Comparison of ENCODE assay signal across 9 cellular contexts in genomic region chrX:68599256-68600152, GRCh38. TPM values are rescaled to one million over a fixed set of nuclear protein-coding genes. Genes with fewer than 3 reads are reported as not detected.
A peak's percentile ranks its signal among the peaks of the same experiment; 100 is the strongest.
DNase-seq lines count a peak whose midpoint lies in the region; TF ChIP-seq lines count a peak whose summit lies in the region.
"Had no signal": no experiment of that assay in that cellular context is flagged by ENCODE, and none has a peak within 500 bp of the region (broad histone marks: within the 10 kb centered on the region; RNA-seq: fewer than 3 reads in every experiment).

No MANE protein-coding gene starts in this region.

- DNase-seq in GM10266 (ENCODE audit: extremely low spot score) (no peak), LNCaP clone FGC (ENCODE audit: low read depth) (no peak), endodermal cell (peak; percentile 49), NCI-H1417 (lab: John Stamatoyannopoulos, UW) (no peak), caudate nucleus (lab: John Stamatoyannopoulos, UW) (no peak), SK-N-DZ (ENCODE audit: low spot score) (no peak)
- DNase-seq: left cardiac atrium, NCI-H2171 treated with DMSO at 0.1 percent for 48 hours had no signal

- no peaks in the 10 kb centered on the region for H3K27me3 ChIP-seq in endodermal cell (ENCODE audit: control insufficient read depth, insufficient read depth, low read length, poor library complexity, severe bottlenecking)
- no peaks in the 10 kb centered on the region for H3K27me3 ChIP-seq in parathyroid adenoma (ENCODE audit: control insufficient read depth, insufficient read depth, low read length)

- H3K4me1 ChIP-seq in endodermal cell (ENCODE audit: control insufficient read depth, insufficient read depth, low read length) (no peaks in the 10 kb centered on the region), parathyroid adenoma (no peaks in the 10 kb centered on the region)

- H3K4me2 ChIP-seq in parathyroid adenoma (ENCODE audit: low read length) = no peak overlapping the region

- H3K4me1 Mint-ChIP-seq in endodermal cell = no peaks in the 10 kb centered on the region

- H3K9me3 Mint-ChIP-seq in endodermal cell = peaks cover 72% of the 10 kb centered on the region

- H3K36me3 Mint-ChIP-seq in endodermal cell (ENCODE audit: low read depth) = no peaks in the 10 kb centered on the region

- no peak overlapping the region for H3K9ac ChIP-seq in endodermal cell (ENCODE audit: extremely low read depth, low read length, poor library complexity, severe bottlenecking)
- no peak overlapping the region for H3K9ac ChIP-seq in parathyroid adenoma

- TF ChIP-seq CTCF in GM10266 (IDR thresholded peaks at IDR 0.05; ENCODE audit: control insufficient read depth, insufficient read depth, low read depth, missing control alignments) = peak; percentile 23
- peak; percentile 28 for TF ChIP-seq CTCF in LNCaP clone FGC (IDR thresholded peaks at IDR 0.05; ENCODE audit: control insufficient read depth, extremely low read depth, insufficient read depth)
- peak; percentile 76 for TF ChIP-seq CTCF in endodermal cell (conservative IDR thresholded peaks at IDR 0.05)
- peak; percentile 16 for TF ChIP-seq CTCF in parathyroid adenoma (IDR thresholded peaks at IDR 0.05)

- H3K27ac ChIP-seq in endodermal cell (ENCODE audit: low read depth, low read length) (no peak overlapping the region), parathyroid adenoma (no peak overlapping the region), caudate nucleus (ENCODE audit: low read depth, low read length) (no peak overlapping the region)

- H3K4me3 Mint-ChIP-seq in endodermal cell = no peak overlapping the region

- H3K4me3 ChIP-seq in LNCaP clone FGC (ENCODE audit: low read depth, low read length) (no peak overlapping the region), endodermal cell (ENCODE audit: low read length) (no peak overlapping the region), parathyroid adenoma (ENCODE audit: low read depth, low read length) (no peak overlapping the region)

- H3K9me3 ChIP-seq in endodermal cell (ENCODE audit: control insufficient read depth, low read length) (no peaks in the 10 kb centered on the region), parathyroid adenoma (ENCODE audit: control insufficient read depth, low read length) (no peaks in the 10 kb centered on the region)

- H3K27me3 Mint-ChIP-seq in endodermal cell (ENCODE audit: insufficient read depth) = no peaks in the 10 kb centered on the region

- H3K79me2 ChIP-seq in parathyroid adenoma = no peaks in the 10 kb centered on the region

- no peak overlapping the region for H3K27ac Mint-ChIP-seq in endodermal cell

- H2AFZ ChIP-seq in parathyroid adenoma = no peak overlapping the region

- WGBS in endodermal cell (ENCODE audit: insufficient coverage in 1 of 2, insufficient read length in 1 of 2), 2 experiments = 76 to 100% methylated on average over 1 to 3 of the region's 3 CpGs

- H3K36me3 ChIP-seq in endodermal cell (ENCODE audit: control insufficient read depth, insufficient read depth, low read length) (no peaks in the 10 kb centered on the region), parathyroid adenoma (ENCODE audit: control insufficient read depth, insufficient read depth, low read length) (no peaks in the 10 kb centered on the region)

RNA-seq across cellular contexts. Expression of gene STARD8, which starts 48.0 kb away (rescaled TPM):
- 1 to 10 TPM; 1.5 to 1.8 TPM for total RNA-seq in endodermal cell
- 3.1 TPM for polyA plus RNA-seq in endodermal cell (2013, experiment 1 of 2)
- 2.7 TPM for polyA plus RNA-seq in endodermal cell (2013, experiment 2 of 2)
- not detected in 2 replicates for polyA plus RNA-seq in SK-N-DZ (2014; cell fraction: cytosol; rRNA removed)
- not detected in 2 replicates for polyA plus RNA-seq in SK-N-DZ (2014; cell fraction: nucleus; rRNA removed)

Comparison
In these comparisons a context has a peak if more than half of its experiments do, and no peak if none do; other contexts are left out.
1. CTCF ChIP-seq: peak in every context shown above with its lines; median percentile 76 in endodermal cell; 28 in LNCaP clone FGC; 23 in GM10266; 16 in parathyroid adenoma.